ENCODE assay signal across 1 cellular context in genomic region chr2:42116195-42117181, GRCh38.
TF ChIP-seq lines count a peak whose summit lies in the region.

No MANE protein-coding gene starts in this region.

TF ChIP-seq in HepG2, 621 proteins besides CTCF, POLR2A, EP300 and RAD21 (continued from another document and continues in another):
- TF ChIP-seq AGO1 (IDR thresholded peaks at IDR 0.05; ENCODE audit: low read depth, low read length, poor library complexity, severe bottlenecking) = no peak
- no peak for TF ChIP-seq ZKSCAN1 (IDR thresholded peaks at IDR 0.05; ENCODE audit: low read length)
- TF ChIP-seq SALL2 (CRISPR knock-in tag; IDR thresholded peaks at IDR 0.05) = no peak
- no peak for TF ChIP-seq ZNF775 (CRISPR knock-in tag; IDR thresholded peaks at IDR 0.05; ENCODE audit: borderline replicate concordance)
- no peak for TF ChIP-seq ATF5 (CRISPR knock-in tag; IDR thresholded peaks at IDR 0.05; ENCODE audit: low read depth)
- TF ChIP-seq GFI1 (CRISPR knock-in tag; IDR thresholded peaks at IDR 0.05; ENCODE audit: borderline replicate concordance) = peak; percentile 88
- peak; percentile 96 for TF ChIP-seq PHF21A (CRISPR knock-in tag; IDR thresholded peaks at IDR 0.05)
- no peak for TF ChIP-seq CREB3 (CRISPR knock-in tag; IDR thresholded peaks at IDR 0.05)
- TF ChIP-seq ADNP (CRISPR knock-in tag; IDR thresholded peaks at IDR 0.05) = 0 out of 2 replicates have a peak, but pooled peaks have one; percentile 25
- no peak; the same call in 1 of the 2 replicates for TF ChIP-seq ZFP36L1 (CRISPR knock-in tag; IDR thresholded peaks at IDR 0.05)
- TF ChIP-seq NR2F1 (CRISPR knock-in tag; IDR thresholded peaks at IDR 0.05) = peak in 1 of 2 experiments; percentile 14; a peak in 1 of 4 replicates
- TF ChIP-seq ZBTB3 (CRISPR knock-in tag; IDR thresholded peaks at IDR 0.05; ENCODE audit: borderline replicate concordance, low read depth) = no peak
- TF ChIP-seq MED1 (CRISPR knock-in tag; IDR thresholded peaks at IDR 0.05) = peak; percentile 100
- TF ChIP-seq GLI4 (CRISPR knock-in tag; IDR thresholded peaks at IDR 0.05; ENCODE audit: borderline replicate concordance) = no peak
- TF ChIP-seq ZBTB20 (CRISPR knock-in tag; IDR thresholded peaks at IDR 0.05; ENCODE audit: borderline replicate concordance, low read depth) = 0 out of 2 replicates have a peak, but pooled peaks have one; percentile 55
- no peak for TF ChIP-seq ZNF850 (CRISPR knock-in tag; conservative IDR thresholded peaks at IDR 0.05)
- TF ChIP-seq, protein P1, sequence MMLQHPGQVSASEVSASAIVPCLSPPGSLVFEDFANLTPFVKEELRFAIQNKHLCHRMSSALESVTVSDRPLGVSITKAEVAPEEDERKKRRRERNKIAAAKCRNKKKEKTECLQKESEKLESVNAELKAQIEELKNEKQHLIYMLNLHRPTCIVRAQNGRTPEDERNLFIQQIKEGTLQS (CRISPR knock-in tag; IDR thresholded peaks at IDR 0.05) = no peak
- no peak for TF ChIP-seq NFRKB (IDR thresholded peaks at IDR 0.05)
- no peak for TF ChIP-seq NFE2L1 (CRISPR knock-in tag; IDR thresholded peaks at IDR 0.05; ENCODE audit: borderline replicate concordance)
- TF ChIP-seq HNRNPK (IDR thresholded peaks at IDR 0.05; ENCODE audit: low read depth, low read length, poor library complexity, severe bottlenecking) = no peak
- no peak for TF ChIP-seq KDM3A (CRISPR knock-in tag; IDR thresholded peaks at IDR 0.05; ENCODE audit: low read depth)
- TF ChIP-seq ELF4 (CRISPR knock-in tag; IDR thresholded peaks at IDR 0.05; ENCODE audit: borderline replicate concordance) = no peak
- no peak for TF ChIP-seq ELK4 (CRISPR knock-in tag; IDR thresholded peaks at IDR 0.05; ENCODE audit: borderline replicate concordance)
- no peak for TF ChIP-seq ZNF577 (CRISPR knock-in tag; IDR thresholded peaks at IDR 0.05; ENCODE audit: borderline replicate concordance, low read depth)
- no peak for TF ChIP-seq ZNF567 (CRISPR knock-in tag; IDR thresholded peaks at IDR 0.05; ENCODE audit: borderline replicate concordance)
- TF ChIP-seq SMAD1 (CRISPR knock-in tag; IDR thresholded peaks at IDR 0.05; ENCODE audit: borderline replicate concordance, low read depth) = no peak
- no peak for TF ChIP-seq ZNF562 (CRISPR knock-in tag; IDR thresholded peaks at IDR 0.05; ENCODE audit: borderline replicate concordance)
- TF ChIP-seq, protein P2, sequence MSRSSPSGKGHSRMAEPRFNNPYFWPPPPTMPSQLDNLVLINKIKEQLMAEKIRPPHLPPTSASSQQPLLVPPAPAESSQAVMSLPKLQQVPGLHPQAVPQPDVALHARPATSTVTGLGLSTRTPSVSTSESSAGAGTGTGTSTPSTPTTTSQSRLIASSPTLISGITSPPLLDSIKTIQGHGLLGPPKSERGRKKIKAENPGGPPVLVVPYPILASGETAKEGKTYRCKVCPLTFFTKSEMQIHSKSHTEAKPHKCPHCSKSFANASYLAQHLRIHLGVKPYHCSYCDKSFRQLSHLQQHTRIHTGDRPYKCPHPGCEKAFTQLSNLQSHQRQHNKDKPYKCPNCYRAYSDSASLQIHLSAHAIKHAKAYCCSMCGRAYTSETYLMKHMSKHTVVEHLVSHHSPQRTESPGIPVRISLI (CRISPR knock-in tag; IDR thresholded peaks at IDR 0.05; ENCODE audit: borderline replicate concordance) = no peak; the same call in 1 of the 2 replicates
- TF ChIP-seq KLF13 (CRISPR knock-in tag; IDR thresholded peaks at IDR 0.05) = no peak
- no peak for TF ChIP-seq ZNF777 (CRISPR knock-in tag; IDR thresholded peaks at IDR 0.05)
- TF ChIP-seq ZFP1 (CRISPR knock-in tag; IDR thresholded peaks at IDR 0.05) = no peak; the same call in 1 of the 2 replicates
- TF ChIP-seq ATF6 (CRISPR knock-in tag; conservative IDR thresholded peaks at IDR 0.05) = no peak
- TF ChIP-seq SP2 (CRISPR knock-in tag; IDR thresholded peaks at IDR 0.05) = no peak
- TF ChIP-seq LCORL (IDR thresholded peaks at IDR 0.05) = peak; percentile 100
- peak; percentile 100 for TF ChIP-seq LCORL (CRISPR knock-in tag; IDR thresholded peaks at IDR 0.05)
- no peak for TF ChIP-seq KLF12 (CRISPR knock-in tag; IDR thresholded peaks at IDR 0.05; ENCODE audit: borderline replicate concordance)
- no peak for TF ChIP-seq BORCS8-MEF2B (CRISPR knock-in tag; IDR thresholded peaks at IDR 0.05)
- 0 out of 2 replicates have a peak, but pooled peaks have one; percentile 36 for TF ChIP-seq MAFF (IDR thresholded peaks at IDR 0.05; ENCODE audit: low read depth, low read length)
- TF ChIP-seq ZNF326 (CRISPR knock-in tag; IDR thresholded peaks at IDR 0.05; ENCODE audit: borderline replicate concordance) = no peak
- no peak for TF ChIP-seq SRF (IDR thresholded peaks at IDR 0.05; ENCODE audit: low read depth, low read length)
- TF ChIP-seq ATF7-NPFF (CRISPR knock-in tag; IDR thresholded peaks at IDR 0.05; ENCODE audit: low read depth) = no peak
- no peak for TF ChIP-seq ZNF674 (CRISPR knock-in tag; IDR thresholded peaks at IDR 0.05; ENCODE audit: low read depth)
- TF ChIP-seq TFDP1 (CRISPR knock-in tag; IDR thresholded peaks at IDR 0.05; ENCODE audit: borderline replicate concordance) = no peak
- no peak for TF ChIP-seq MTERF4 (CRISPR knock-in tag; IDR thresholded peaks at IDR 0.05)
- no peak for TF ChIP-seq NFAT5 (CRISPR knock-in tag; IDR thresholded peaks at IDR 0.05)
